In the genomic region with DNA sequence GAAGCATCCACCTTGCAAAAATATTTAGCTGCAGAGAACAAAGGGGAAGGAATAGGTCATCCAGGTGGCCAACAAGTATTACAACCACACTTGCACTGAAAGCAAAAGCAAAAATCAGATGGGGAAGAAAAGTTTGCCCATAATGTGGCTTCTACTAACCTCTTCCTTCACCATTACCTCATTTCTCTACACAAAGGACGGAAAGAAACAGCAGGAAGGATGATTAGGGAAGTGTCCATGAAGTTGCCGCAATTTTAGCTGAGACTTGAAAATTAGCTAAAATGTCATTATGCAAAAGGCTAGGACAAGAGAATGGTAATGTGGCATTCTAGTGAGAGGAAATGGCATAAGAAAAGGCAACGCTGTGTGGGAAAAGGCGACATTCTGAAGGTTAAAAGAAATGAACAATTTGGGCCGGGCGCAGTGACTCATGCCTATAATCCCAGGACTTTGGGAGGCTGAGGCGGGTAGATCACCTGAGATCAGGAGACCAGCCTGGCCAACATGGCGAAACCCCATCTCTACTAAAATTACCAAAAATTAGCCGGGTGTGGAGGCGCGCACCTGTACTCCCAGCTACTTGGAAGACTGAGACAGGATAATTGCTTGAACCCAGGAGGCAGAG, we compare ENCODE assay signal across 10 cellular contexts. TPM values are rescaled to one million over a fixed set of nuclear protein-coding genes. Genes with fewer than 3 reads are reported as not detected.
DNase-seq lines count a peak whose midpoint lies in the region; ATAC-seq and TF ChIP-seq lines count a peak whose summit lies in the region.
"Had no signal": no experiment of that assay in that cellular context is flagged by ENCODE, and none has a peak within 500 bp of the region (broad histone marks: within the 10 kb centered on the region; RNA-seq: fewer than 3 reads in every experiment).

No MANE protein-coding gene starts in this region.

- no peak overlapping the region for H3K4me3 ChIP-seq in PC-3 (ENCODE audit: low read length)
- H3K4me3 ChIP-seq in iPS-15b (ENCODE audit: low read depth, low read length) = peak overlapping the region; percentile 4
- H3K4me3 ChIP-seq in suprapubic skin = no peak overlapping the region
- H3K4me3 ChIP-seq: lung had no signal

- POLR2A ChIA-PET in PC-3 (lab: Charles Lee; ENCODE audit: unreplicated experiment) = no interaction called here

- CTCF ChIA-PET in PC-3 (lab: Charles Lee) = no interaction called here

- H3K79me2 ChIP-seq in PC-3 (ENCODE audit: low read length) = peaks cover 100% of the 10 kb centered on the region

- H3K27ac ChIP-seq in 22Rv1 (peak overlapping the region; percentile 12; the same call in 1 of the 2 replicates), PC-3 (ENCODE audit: low read length) (0 out of 2 replicates have a peak overlapping the region, but pooled peaks have one; percentile 1), suprapubic skin (no peak overlapping the region)

- TF ChIP-seq CTCF in 22Rv1 (IDR thresholded peaks at IDR 0.05) = no peak
- TF ChIP-seq CTCF in PC-3 (conservative IDR thresholded peaks at IDR 0.05; ENCODE audit: low read depth, low read length) = no peak
- TF ChIP-seq CTCF in suprapubic skin (IDR thresholded peaks at IDR 0.05) = no peak

- H3K9me2 ChIP-seq in PC-3 (replicated peaks; ENCODE audit: low read length) = no peaks in the 10 kb centered on the region

- BruUV-seq in PC-3 (replicated peaks; lab: Mats Ljungman, UMichigan) = no TSS peak

- no peak for TF ChIP-seq EP300 in suprapubic skin (IDR thresholded peaks at IDR 0.05)

- ATAC-seq in GM18498 (IDR thresholded peaks at IDR 0.05; ENCODE audit: unreplicated experiment) (peak; percentile 54), PC-3 (peak; percentile 7; the same call in 1 of the 2 replicates)

- H3K27me3 ChIP-seq in PC-3 (ENCODE audit: low read length) (no peaks in the 10 kb centered on the region), iPS-15b (ENCODE audit: control insufficient read depth, insufficient read depth, low read length) (no peaks in the 10 kb centered on the region), suprapubic skin (no peaks in the 10 kb centered on the region)

- peak overlapping the region; percentile 26; the same call in 1 of the 2 replicates for H3K4me2 ChIP-seq in PC-3 (ENCODE audit: low read length)

- H2AFZ ChIP-seq in PC-3 (ENCODE audit: low read length) = no peak overlapping the region

- intact Hi-C loops in PC-3 (cut with micrococcal nuclease) = no loop called here

- peaks cover 20% of the 10 kb centered on the region for H3K4me1 ChIP-seq in PC-3 (ENCODE audit: insufficient read depth, low read length)
- peaks cover 42% of the 10 kb centered on the region for H3K4me1 ChIP-seq in iPS-15b (ENCODE audit: control insufficient read depth, insufficient read depth, low read length)
- H3K4me1 ChIP-seq in suprapubic skin = peaks cover 61% of the 10 kb centered on the region

- H3F3A ChIP-seq in PC-3 (ENCODE audit: low read length, unreplicated experiment) = no peaks in the 10 kb centered on the region

- H4K20me1 ChIP-seq in PC-3 (ENCODE audit: low read length) = peaks cover 76% of the 10 kb centered on the region

- no peak overlapping the region for H3K9ac ChIP-seq in PC-3 (ENCODE audit: low read length)
- no peak overlapping the region for H3K9ac ChIP-seq in iPS-15b (ENCODE audit: low read depth, low read length)

- H3K36me3 ChIP-seq in PC-3 (ENCODE audit: low read depth, low read length) (peaks cover 9% of the 10 kb centered on the region; the same call in 1 of the 2 replicates), iPS-15b (ENCODE audit: control insufficient read depth, insufficient read depth, low read length) (no peaks in the 10 kb centered on the region), suprapubic skin (no peaks in the 10 kb centered on the region)

- DNase-seq in PC-3 (no peak), RKO (ENCODE audit: low spot score) (no peak), NCI-H524 treated with DMSO at 0.1 percent for 48 hours (lab: John Stamatoyannopoulos, UW) (no peak), NCI-H146 (lab: John Stamatoyannopoulos, UW) (no peak), suprapubic skin (ENCODE audit: low spot score in 2 of 2) (no peak)
- DNase-seq: NCI-H774 had no signal

- TF ChIP-seq POLR2A in suprapubic skin (IDR thresholded peaks at IDR 0.05) = no peak

- H3K9me3 ChIP-seq in PC-3 (ENCODE audit: low read length) (no peaks in the 10 kb centered on the region), iPS-15b (ENCODE audit: control insufficient read depth, insufficient read depth, low read length) (no peaks in the 10 kb centered on the region), suprapubic skin (no peaks in the 10 kb centered on the region)

- WGBS in suprapubic skin = 85% methylated on average over 11 of the region's 11 CpGs

RNA-seq across cellular contexts. Expression of gene KANSL1, which starts 13.7 kb away (rescaled TPM):
- total RNA-seq in PC-3 (2014; rRNA removed) (47.6 and 63.2 TPM in 2 replicates), suprapubic skin (100 to 1,000 TPM in 1 of 4 donors, 10 to 100 TPM in 3; 68.2 to 187 (median 79.0) TPM)
